19 cellular contexts compared by ENCODE assay signal in genomic region chr2:239805043-239805329, GRCh38.
"Had no signal": no experiment of that assay in that cellular context is flagged by ENCODE, and none has a peak within 500 bp of the region (broad histone marks: within the 10 kb centered on the region; RNA-seq: fewer than 3 reads in every experiment).

No MANE protein-coding gene starts in this region.

- H3K4me1 Mint-ChIP-seq: activated B cell treated with CpG ODN at 0.5 μM for 24 hours had no signal

- H3K36me3 Mint-ChIP-seq: activated naive CD4-positive, alpha-beta T cell treated with anti-CD3 and anti-CD28 coated beads, Interleukin-2, amount 50 U/mL, for 72 hours; natural killer cell treated with Interleukin-12 subunit alpha and Interleukin-12 subunit beta and Interleukin-15 and Interleukin-18, amount 100 ng/mL, for 72 hours had no signal

- H3K4me1 ChIP-seq: adrenal gland, breast epithelium, lower lobe of right lung, upper lobe of left lung had no signal

- H3K9me3 Mint-ChIP-seq: activated CD8-positive, alpha-beta T cell treated with anti-CD3 and anti-CD28 coated beads for 36 hours; activated T-helper 1 cell treated with anti-CD3 and anti-CD28 coated beads, Interleukin-12 subunit alpha, Interleukin-12 subunit beta, Interleukin-2, Interleukin-4 antibody, amounts not matched to agents 30 ng/mL and 10 ng/mL and 1 ng/mL, durations not matched to agents 14 hours and 24 hours and 36 hours; natural killer cell treated with Interleukin-12 subunit alpha and Interleukin-12 subunit beta and Interleukin-15 and Interleukin-18, amount 100 ng/mL, for 72 hours; T-helper 2 cell treated with Interferon-gamma antibody and Interleukin-4, amounts not matched to agents 5 μg/mL and 100 μg/mL, for 36 hours had no signal

- H3K27ac Mint-ChIP-seq: activated B cell treated with CpG ODN at 0.5 μM for 24 hours; activated CD8-positive, alpha-beta T cell treated with anti-CD3 and anti-CD28 coated beads for 36 hours; activated naive CD4-positive, alpha-beta T cell treated with anti-CD3 and anti-CD28 coated beads, Interleukin-2, amount 50 U/mL, for 72 hours; activated T-helper 1 cell treated with anti-CD3 and anti-CD28 coated beads, Interleukin-12 subunit alpha, Interleukin-12 subunit beta, Interleukin-2, Interleukin-4 antibody, amounts not matched to agents 30 ng/mL and 10 ng/mL and 1 ng/mL, durations not matched to agents 14 hours and 24 hours and 36 hours; dendritic cell treated with granulocyte-macrophage colony-stimulating factor and Interleukin-4, amounts not matched to agents 40 ng/mL and 50 ng/mL, for 4 days; natural killer cell treated with Interleukin-12 subunit alpha and Interleukin-12 subunit beta and Interleukin-15 and Interleukin-18, amount 100 ng/mL, for 72 hours; T-helper 2 cell treated with Interferon-gamma antibody and Interleukin-4, amounts not matched to agents 5 μg/mL and 100 μg/mL, for 36 hours had no signal

- FAIRE-seq: astrocyte had no signal

- DNase-seq: activated B cell treated with CpG ODN at 0.5 μM for 24 hours; activated CD4-positive, alpha-beta T cell treated with anti-CD3 and anti-CD28 coated beads for 4 hours; activated CD8-positive, alpha-beta T cell treated with anti-CD3 and anti-CD28 coated beads for 36 hours; activated gamma-delta T cell treated with Interleukin-2 at 50 U/mL for 16 hours; effector memory CD4-positive, alpha-beta T cell; left colon; lower lobe of right lung; nucleus accumbens; stimulated activated naive CD4-positive, alpha-beta T cell treated with Interleukin-2 at 50 U/mL for 16 hours; substantia nigra; upper lobe of left lung had no signal

- H3K4me3 Mint-ChIP-seq: activated B cell treated with CpG ODN at 0.5 μM for 24 hours; activated CD8-positive, alpha-beta T cell treated with anti-CD3 and anti-CD28 coated beads for 36 hours; activated T-helper 1 cell treated with anti-CD3 and anti-CD28 coated beads, Interleukin-12 subunit alpha, Interleukin-12 subunit beta, Interleukin-2, Interleukin-4 antibody, amounts not matched to agents 30 ng/mL and 10 ng/mL and 1 ng/mL, durations not matched to agents 14 hours and 24 hours and 36 hours; dendritic cell treated with granulocyte-macrophage colony-stimulating factor and Interleukin-4, amounts not matched to agents 40 ng/mL and 50 ng/mL, for 4 days; natural killer cell treated with Interleukin-12 subunit alpha and Interleukin-12 subunit beta and Interleukin-15 and Interleukin-18, amount 100 ng/mL, for 72 hours; T-helper 2 cell treated with Interferon-gamma antibody and Interleukin-4, amounts not matched to agents 5 μg/mL and 100 μg/mL, for 36 hours had no signal

- H3K36me3 ChIP-seq: adrenal gland, breast epithelium, lower lobe of right lung, upper lobe of left lung had no signal

- H3K9me3 ChIP-seq: adrenal gland, breast epithelium, lower lobe of right lung, upper lobe of left lung had no signal

- H3K27ac ChIP-seq: adrenal gland, breast epithelium, lower lobe of right lung, upper lobe of left lung had no signal

- H3K4me3 ChIP-seq: adrenal gland, breast epithelium, lower lobe of right lung, upper lobe of left lung had no signal

- ATAC-seq: activated CD8-positive, alpha-beta T cell treated with anti-CD3 and anti-CD28 coated beads for 36 hours; activated naive CD4-positive, alpha-beta T cell treated with anti-CD3 and anti-CD28 coated beads, Interleukin-2, amount 50 U/mL, for 72 hours; left colon had no signal

- H3K27me3 ChIP-seq: adrenal gland, upper lobe of left lung had no signal
